In the genomic region with DNA sequence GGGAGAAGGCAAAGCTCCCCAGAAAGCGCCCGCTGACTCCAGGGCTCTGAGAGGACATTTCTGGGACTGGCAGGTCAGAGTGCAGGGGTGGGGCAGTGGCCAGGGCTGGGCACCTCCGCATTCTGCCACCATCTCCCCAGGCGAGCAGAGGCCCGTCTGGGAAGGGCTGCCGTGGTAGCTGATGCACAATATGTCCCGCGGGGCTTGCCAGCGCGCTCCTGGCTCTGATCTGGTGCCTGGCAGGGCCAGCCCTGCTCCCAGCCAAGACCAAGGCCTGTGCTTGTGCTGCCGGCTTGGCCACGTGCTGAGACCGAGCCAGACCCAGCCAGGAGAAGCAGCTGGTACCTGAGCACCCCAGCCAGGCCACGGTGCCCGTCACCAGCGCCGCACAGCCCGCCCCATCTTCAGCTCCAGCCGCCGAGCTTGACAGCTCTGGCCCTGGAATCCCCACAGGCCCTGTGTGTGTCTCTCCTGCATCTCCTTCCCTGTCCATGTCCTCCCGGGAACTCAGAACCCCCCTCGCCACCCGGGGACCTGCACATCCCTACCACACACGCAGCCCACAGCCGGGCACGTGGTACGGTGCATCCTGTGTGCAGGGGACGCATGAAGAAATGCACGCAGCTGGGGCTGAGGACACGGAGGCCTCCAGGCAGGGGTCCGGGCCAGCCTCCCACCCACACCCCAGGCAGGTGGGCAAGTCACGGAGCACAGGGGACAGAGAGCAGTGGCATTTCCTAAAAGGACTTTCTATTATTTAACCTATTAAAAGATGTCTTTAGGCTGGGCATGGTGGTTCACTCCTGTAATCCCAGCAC, we compare ENCODE assay signal across 14 cellular contexts.
DNase-seq lines count a peak whose midpoint lies in the region; ATAC-seq and TF ChIP-seq lines count a peak whose summit lies in the region.
"Had no signal": no experiment of that assay in that cellular context is flagged by ENCODE, and none has a peak within 500 bp of the region (broad histone marks: within the 10 kb centered on the region; RNA-seq: fewer than 3 reads in every experiment).

No MANE protein-coding gene starts in this region.

- 44 to 46% methylated on average over 32 of the region's 32 CpGs for WGBS in aorta, 2 donors

- TF ChIP-seq CTCF in dorsolateral prefrontal cortex (IDR thresholded peaks at IDR 0.05 in 54 of 56, conservative IDR thresholded peaks at IDR 0.05 in 2 of 56; ENCODE audit: low read depth in 1 of 56, partially characterized antibody in 56 of 56) = no peak

- peaks cover 6% of the 10 kb centered on the region for H3K9me3 ChIP-seq in aorta (ENCODE audit: control insufficient read depth, low read length)
- H3K9me3 ChIP-seq: suprapubic skin had no signal

- intact Hi-C loops in dorsolateral prefrontal cortex (cut with DNase I) = no loop called here
- intact Hi-C loops in aorta (cut with DNase I) = no loop called here

- no peaks in the 10 kb centered on the region for H3K9me3 Mint-ChIP-seq in activated naive CD4-positive, alpha-beta T cell treated with anti-CD3 and anti-CD28 coated beads, Interleukin-2, amount 50 U/mL, for 72 hours
- H3K9me3 Mint-ChIP-seq: activated naive CD4-positive, alpha-beta T cell treated with anti-CD3 and anti-CD28 coated beads, Interleukin-2, amount 50 U/mL, for 24 hours had no signal

- H3K27ac ChIP-seq in dorsolateral prefrontal cortex (peak overlapping the region in 17 of 59 donors; percentile 3 to 78 (median 36)), aorta (ENCODE audit: low read depth in 1 of 2, low read length in 2 of 2) (no peak overlapping the region)
- H3K27ac ChIP-seq: cardiac muscle cell, suprapubic skin had no signal

- ATAC-seq in aorta (ENCODE audit: low FRiP score) = peak; percentile 12
- no peak for ATAC-seq in activated naive CD4-positive, alpha-beta T cell treated with anti-CD3 and anti-CD28 coated beads, Interleukin-2, amount 50 U/mL, for 72 hours

- H3K36me3 Mint-ChIP-seq in activated naive CD4-positive, alpha-beta T cell treated with anti-CD3 and anti-CD28 coated beads, Interleukin-2, amount 50 U/mL, for 72 hours = no peaks in the 10 kb centered on the region
- H3K36me3 Mint-ChIP-seq: activated naive CD4-positive, alpha-beta T cell treated with anti-CD3 and anti-CD28 coated beads, Interleukin-2, amount 50 U/mL, for 24 hours had no signal

- H3K27me3 ChIP-seq in dorsolateral prefrontal cortex = peaks cover 0 to 13% (median 0%) of the 10 kb centered on the region in 45 donors
- no peaks in the 10 kb centered on the region for H3K27me3 ChIP-seq in aorta (ENCODE audit: control insufficient read depth in 1 of 2, insufficient read depth in 2 of 2, low read length in 1 of 2)
- H3K27me3 ChIP-seq: cardiac muscle cell had no signal

- H3K4me1 ChIP-seq in aorta (ENCODE audit: control insufficient read depth in 1 of 2, insufficient read depth in 2 of 2, low read length in 2 of 2) = no peaks in the 10 kb centered on the region

- no peak overlapping the region for H3K27ac Mint-ChIP-seq in activated naive CD4-positive, alpha-beta T cell treated with anti-CD3 and anti-CD28 coated beads, Interleukin-2, amount 50 U/mL, for 72 hours
- H3K27ac Mint-ChIP-seq: activated naive CD4-positive, alpha-beta T cell treated with anti-CD3 and anti-CD28 coated beads, Interleukin-2, amount 50 U/mL, for 24 hours had no signal

- peak overlapping the region in 1 of 59 donors; percentile 16 for H3K4me3 ChIP-seq in dorsolateral prefrontal cortex
- H3K4me3 ChIP-seq in aorta (ENCODE audit: low read length in 2 of 2) = no peak overlapping the region
- H3K4me3 ChIP-seq: cardiac muscle cell, suprapubic skin had no signal

- peak; percentile 24 for DNase-seq in activated CD8-positive, alpha-beta memory T cell treated with anti-CD3 and anti-CD28 coated beads for 24 hours
- DNase-seq in activated CD8-positive, alpha-beta memory T cell treated with anti-CD3 and anti-CD28 coated beads, Interleukin-2, amount 50 U/mL, for 48 hours = no peak
- DNase-seq in dorsolateral prefrontal cortex = peak; percentile 50 to 95 (median 72)
- peak; percentile 31 for DNase-seq in medulla oblongata (ENCODE audit: extremely low spot score)
- DNase-seq in aorta = no peak
- no peak for DNase-seq in ecto neural progenitor cell (ENCODE audit: low spot score)
- no peak for DNase-seq in activated naive CD4-positive, alpha-beta T cell treated with anti-CD3 and anti-CD28 coated beads, Interleukin-2, amount 50 U/mL, for 72 hours (ENCODE audit: low spot score in 2 of 2)
- DNase-seq in activated CD4-positive, alpha-beta T cell treated with anti-CD3 and anti-CD28 coated beads for 4 hours = no peak
- DNase-seq: NCI-H524, retina, SW 1271 had no signal

- no peaks in the 10 kb centered on the region for H3K36me3 ChIP-seq in aorta (ENCODE audit: control insufficient read depth in 1 of 2, insufficient read depth in 2 of 2, low read length in 1 of 2)
- H3K36me3 ChIP-seq: cardiac muscle cell, suprapubic skin had no signal

Comparison
In these comparisons a context has a peak if more than half of its experiments do, and no peak if none do; other contexts are left out.
1. DNase-seq: peak in activated CD8-positive, alpha-beta memory T cell treated with anti-CD3 and anti-CD28 coated beads for 24 hours (single experiment), dorsolateral prefrontal cortex (10 of 10) and medulla oblongata (single experiment); none in activated CD8-positive, alpha-beta memory T cell treated with anti-CD3 and anti-CD28 coated beads, Interleukin-2, amount 50 U/mL, for 48 hours (single experiment), aorta (0 of 2), ecto neural progenitor cell (single experiment), activated naive CD4-positive, alpha-beta T cell treated with anti-CD3 and anti-CD28 coated beads, Interleukin-2, amount 50 U/mL, for 72 hours (0 of 2) and activated CD4-positive, alpha-beta T cell treated with anti-CD3 and anti-CD28 coated beads for 4 hours (0 of 2).